15 cellular contexts compared by ENCODE assay signal in the genomic region with DNA sequence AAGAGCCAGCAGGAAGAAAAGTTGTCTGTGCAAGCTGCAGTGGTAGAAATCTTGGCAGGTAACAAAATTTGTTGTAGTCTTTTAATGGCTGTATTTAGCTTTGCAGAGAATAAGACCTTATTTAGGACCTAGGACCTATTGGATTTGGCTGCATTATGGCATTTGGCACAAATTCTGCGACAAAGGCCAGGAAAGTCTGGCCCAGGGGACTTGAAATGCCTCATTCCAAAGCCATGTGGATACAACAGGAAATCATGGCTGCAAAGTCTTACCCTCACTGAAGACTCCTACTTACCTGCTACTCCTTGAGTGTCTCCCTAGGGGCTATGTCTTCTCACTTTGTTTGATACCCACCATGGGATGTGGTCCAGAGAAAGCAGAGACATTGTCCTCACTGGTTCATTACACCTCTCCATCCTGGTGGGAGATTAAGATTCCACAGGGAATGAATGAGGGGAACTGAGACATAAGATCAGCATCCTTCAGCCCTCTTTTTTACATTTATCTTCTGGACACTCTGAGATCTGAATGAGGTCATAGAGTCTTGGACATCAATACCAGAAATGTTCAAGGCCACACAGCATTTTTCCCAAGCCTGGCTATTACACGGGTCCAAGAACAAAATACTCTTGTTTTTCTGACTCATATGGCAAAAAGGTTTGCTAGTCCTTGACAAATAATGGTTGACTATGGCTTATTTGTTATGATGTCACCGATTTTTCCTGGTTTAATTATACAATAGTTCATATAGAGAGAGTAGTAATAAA.
DNase-seq lines count a peak whose midpoint lies in the region; ATAC-seq lines count a peak whose summit lies in the region.
"Had no signal": no experiment of that assay in that cellular context is flagged by ENCODE, and none has a peak within 500 bp of the region (broad histone marks: within the 10 kb centered on the region; RNA-seq: fewer than 3 reads in every experiment).

No MANE protein-coding gene starts in this region.

- H3K4me1 Mint-ChIP-seq in activated CD4-positive, alpha-beta memory T cell treated with anti-CD3 and anti-CD28 coated beads for 36 hours (ENCODE audit: low read depth) = peaks cover 19% of the 10 kb centered on the region
- H3K4me1 Mint-ChIP-seq in activated CD4-positive, alpha-beta memory T cell treated with anti-CD3 and anti-CD28 coated beads, Interleukin-2, amount 10 ng/mL, durations not matched to agents 7 days and 5 days = peaks cover 21% of the 10 kb centered on the region
- H3K4me1 Mint-ChIP-seq in activated naive CD8-positive, alpha-beta T cell (ENCODE audit: low read depth) = peaks cover 13% of the 10 kb centered on the region

- peaks cover 6% of the 10 kb centered on the region for H3K27me3 Mint-ChIP-seq in activated CD4-positive, alpha-beta memory T cell treated with anti-CD3 and anti-CD28 coated beads for 36 hours
- peaks cover 28% of the 10 kb centered on the region for H3K27me3 Mint-ChIP-seq in activated CD4-positive, alpha-beta memory T cell treated with anti-CD3 and anti-CD28 coated beads, Interleukin-2, amount 10 ng/mL, durations not matched to agents 7 days and 5 days
- H3K27me3 Mint-ChIP-seq in activated naive CD8-positive, alpha-beta T cell = peaks cover 5% of the 10 kb centered on the region

- H3K36me3 Mint-ChIP-seq in activated CD4-positive, alpha-beta memory T cell treated with anti-CD3 and anti-CD28 coated beads for 36 hours = no peaks in the 10 kb centered on the region
- no peaks in the 10 kb centered on the region for H3K36me3 Mint-ChIP-seq in activated CD4-positive, alpha-beta memory T cell treated with anti-CD3 and anti-CD28 coated beads, Interleukin-2, amount 10 ng/mL, durations not matched to agents 7 days and 5 days (ENCODE audit: low read depth)
- H3K36me3 Mint-ChIP-seq in activated naive CD8-positive, alpha-beta T cell = no peaks in the 10 kb centered on the region

- intact Hi-C loops in activated CD4-positive, alpha-beta memory T cell treated with anti-CD3 and anti-CD28 coated beads for 36 hours (cut with micrococcal nuclease) = loop anchor here (1.0 to 2.0 kb wide), 2 partner anchors 27 to 49 kb away; no protein-coding TSS in a partner anchor

- CTCF ChIA-PET in activated CD4-positive, alpha-beta memory T cell treated with anti-CD3 and anti-CD28 coated beads for 36 hours (lab: Charles Lee) = no interaction called here
- CTCF ChIA-PET in activated CD4-positive, alpha-beta memory T cell treated with anti-CD3 and anti-CD28 coated beads, Interleukin-2, amount 10 ng/mL, durations not matched to agents 7 days and 5 days (lab: Charles Lee) = no interaction called here

- H3K4me3 Mint-ChIP-seq in activated CD4-positive, alpha-beta memory T cell treated with anti-CD3 and anti-CD28 coated beads for 36 hours = no peak overlapping the region
- H3K4me3 Mint-ChIP-seq in activated CD4-positive, alpha-beta memory T cell treated with anti-CD3 and anti-CD28 coated beads, Interleukin-2, amount 10 ng/mL, durations not matched to agents 7 days and 5 days = no peak overlapping the region
- H3K4me3 Mint-ChIP-seq in activated naive CD8-positive, alpha-beta T cell = no peak overlapping the region
- H3K4me3 Mint-ChIP-seq: GM23338 had no signal

- ATAC-seq in HG03175 (IDR thresholded peaks at IDR 0.05; ENCODE audit: unreplicated experiment) = no peak
- ATAC-seq: GM23338, Right ventricle myocardium inferior had no signal

- H3K27ac Mint-ChIP-seq in activated CD4-positive, alpha-beta memory T cell treated with anti-CD3 and anti-CD28 coated beads for 36 hours = peak overlapping the region; percentile 28
- H3K27ac Mint-ChIP-seq in activated CD4-positive, alpha-beta memory T cell treated with anti-CD3 and anti-CD28 coated beads, Interleukin-2, amount 10 ng/mL, durations not matched to agents 7 days and 5 days = no peak overlapping the region
- H3K27ac Mint-ChIP-seq in activated naive CD8-positive, alpha-beta T cell = peak overlapping the region; percentile 25
- H3K27ac Mint-ChIP-seq: GM23338 had no signal

- POLR2A ChIA-PET in activated CD4-positive, alpha-beta memory T cell treated with anti-CD3 and anti-CD28 coated beads for 36 hours (lab: Charles Lee) = interaction anchor here (0.6 kb wide), 1 partner anchor 50 kb away, joined by 3 read pairs; no protein-coding TSS in a partner anchor
- POLR2A ChIA-PET in activated CD4-positive, alpha-beta memory T cell treated with anti-CD3 and anti-CD28 coated beads, Interleukin-2, amount 10 ng/mL, durations not matched to agents 7 days and 5 days (lab: Charles Lee) = no interaction called here

- DNase-seq in activated CD4-positive, alpha-beta memory T cell treated with anti-CD3 and anti-CD28 coated beads for 36 hours = no peak
- DNase-seq in activated CD4-positive, alpha-beta memory T cell treated with anti-CD3 and anti-CD28 coated beads, Interleukin-2, amount 10 ng/mL, durations not matched to agents 7 days and 5 days = no peak
- DNase-seq in EH (ENCODE audit: low read depth) (peak; percentile 28), iris pigment epithelial cell (ENCODE audit: low read depth) (peak; percentile 36), SHP77 treated with DMSO at 0.1 percent for 48 hours (lab: John Stamatoyannopoulos, UW) (no peak), NCI-H2171 treated with DMSO at 0.1 percent for 48 hours (lab: John Stamatoyannopoulos, UW) (no peak)
- DNase-seq: DMS 273 treated with DMSO at 0.1 percent for 48 hours, NCI-H1092, NCI-H146, NCI-H2081, NCI-H524 had no signal

- H3K9me3 Mint-ChIP-seq in activated CD4-positive, alpha-beta memory T cell treated with anti-CD3 and anti-CD28 coated beads for 36 hours = no peaks in the 10 kb centered on the region
- no peaks in the 10 kb centered on the region for H3K9me3 Mint-ChIP-seq in activated CD4-positive, alpha-beta memory T cell treated with anti-CD3 and anti-CD28 coated beads, Interleukin-2, amount 10 ng/mL, durations not matched to agents 7 days and 5 days
- H3K9me3 Mint-ChIP-seq in activated naive CD8-positive, alpha-beta T cell (ENCODE audit: low read depth) = no peaks in the 10 kb centered on the region
- H3K9me3 Mint-ChIP-seq: GM23338 had no signal

Comparison
In these comparisons a context has a peak if more than half of its experiments do, and no peak if none do; other contexts are left out.
1. DNase-seq: peak in EH (single experiment) and iris pigment epithelial cell (single experiment); none in activated CD4-positive, alpha-beta memory T cell treated with anti-CD3 and anti-CD28 coated beads for 36 hours (single experiment), activated CD4-positive, alpha-beta memory T cell treated with anti-CD3 and anti-CD28 coated beads, Interleukin-2, amount 10 ng/mL, durations not matched to agents 7 days and 5 days (single experiment), SHP77 treated with DMSO at 0.1 percent for 48 hours (single experiment) and NCI-H2171 treated with DMSO at 0.1 percent for 48 hours (single experiment).